ENCODE assay signal across 1 cellular context in genomic region chr14:49692895-49693737, GRCh38.
TF ChIP-seq lines count a peak whose summit lies in the region.

KLHDC1 (plus strand) TSS chr14:49693120; CDS start chr14:49693195, 75 bp downstream.

TF ChIP-seq in HepG2, 621 proteins besides CTCF, POLR2A, EP300 and RAD21 (continued from another document and continues in another):
- TF ChIP-seq ZNF574 (CRISPR knock-in tag; IDR thresholded peaks at IDR 0.05) (peak; percentile 77), ZNF281 (CRISPR knock-in tag; IDR thresholded peaks at IDR 0.05; ENCODE audit: borderline replicate concordance) (no peak), ZNF460 (CRISPR knock-in tag; IDR thresholded peaks at IDR 0.05; ENCODE audit: borderline replicate concordance) (no peak), TOE1 (CRISPR knock-in tag; IDR thresholded peaks at IDR 0.05) (no peak), HNRNPL (IDR thresholded peaks at IDR 0.05; ENCODE audit: low read depth, low read length) (no peak), THRA (CRISPR knock-in tag; IDR thresholded peaks at IDR 0.05; ENCODE audit: borderline replicate concordance) (no peak), ZNF660 (CRISPR knock-in tag; IDR thresholded peaks at IDR 0.05; ENCODE audit: borderline replicate concordance, low read depth) (no peak), AKAP8 (CRISPR knock-in tag; IDR thresholded peaks at IDR 0.05) (peak; percentile 78), BRD4 (CRISPR knock-in tag; IDR thresholded peaks at IDR 0.05) (peak; percentile 81), TRAFD1 (CRISPR knock-in tag; IDR thresholded peaks at IDR 0.05; ENCODE audit: borderline replicate concordance) (no peak), GATAD1 (CRISPR knock-in tag; IDR thresholded peaks at IDR 0.05) (peak; percentile 46; the same call in 1 of the 2 replicates), ZNF878 (CRISPR knock-in tag; IDR thresholded peaks at IDR 0.05) (no peak), RFX3 (CRISPR knock-in tag; IDR thresholded peaks at IDR 0.05) (no peak), ZNF616 (CRISPR knock-in tag; IDR thresholded peaks at IDR 0.05; ENCODE audit: low read depth) (0 out of 2 replicates have a peak, but pooled peaks have one; percentile 50), MEIS2 (CRISPR knock-in tag; IDR thresholded peaks at IDR 0.05) (no peak), ZNF275 (CRISPR knock-in tag; IDR thresholded peaks at IDR 0.05; ENCODE audit: borderline replicate concordance) (no peak), TSC22D2 (CRISPR knock-in tag; IDR thresholded peaks at IDR 0.05; ENCODE audit: borderline replicate concordance) (peak; percentile 82), ZC3H13 (CRISPR knock-in tag; IDR thresholded peaks at IDR 0.05) (peak; percentile 84), GLI4 (CRISPR knock-in tag; IDR thresholded peaks at IDR 0.05; ENCODE audit: borderline replicate concordance) (0 out of 2 replicates have a peak, but pooled peaks have one; percentile 45), HOXA9 (CRISPR knock-in tag; IDR thresholded peaks at IDR 0.05; ENCODE audit: borderline replicate concordance) (no peak; the same call in 1 of the 2 replicates), IKZF4 (CRISPR knock-in tag; IDR thresholded peaks at IDR 0.05; ENCODE audit: borderline replicate concordance, low read depth, not compliant biosample characterization) (peak; percentile 60), JARID2 (CRISPR knock-in tag; IDR thresholded peaks at IDR 0.05; ENCODE audit: insufficient replicate concordance) (no peak), HNRNPH1 (optimal IDR thresholded peaks at IDR 0.05; ENCODE audit: low read depth, low read length) (no peak), FIP1L1 (IDR thresholded peaks at IDR 0.05; ENCODE audit: borderline replicate concordance, insufficient read depth, low read depth, low read length) (no peak), SPEN (CRISPR knock-in tag; IDR thresholded peaks at IDR 0.05; ENCODE audit: low read depth) (peak; percentile 90), ZNF530 (CRISPR knock-in tag; IDR thresholded peaks at IDR 0.05; ENCODE audit: low read depth) (no peak), ZMAT3 (CRISPR knock-in tag; conservative IDR thresholded peaks at IDR 0.05) (peak; percentile 85), ZNF17 (CRISPR knock-in tag; IDR thresholded peaks at IDR 0.05) (no peak), PAWR (CRISPR knock-in tag; IDR thresholded peaks at IDR 0.05; ENCODE audit: borderline replicate concordance) (no peak), ZNF513 (CRISPR knock-in tag; conservative IDR thresholded peaks at IDR 0.05) (no peak), SRSF9 (IDR thresholded peaks at IDR 0.05; ENCODE audit: borderline replicate concordance, insufficient read depth, low read depth, low read length, poor library complexity, severe bottlenecking) (no peak), SNAPC2 (CRISPR knock-in tag; IDR thresholded peaks at IDR 0.05) (no peak), CBFB (CRISPR knock-in tag; IDR thresholded peaks at IDR 0.05) (no peak)
- TF ChIP-seq, protein P1, sequence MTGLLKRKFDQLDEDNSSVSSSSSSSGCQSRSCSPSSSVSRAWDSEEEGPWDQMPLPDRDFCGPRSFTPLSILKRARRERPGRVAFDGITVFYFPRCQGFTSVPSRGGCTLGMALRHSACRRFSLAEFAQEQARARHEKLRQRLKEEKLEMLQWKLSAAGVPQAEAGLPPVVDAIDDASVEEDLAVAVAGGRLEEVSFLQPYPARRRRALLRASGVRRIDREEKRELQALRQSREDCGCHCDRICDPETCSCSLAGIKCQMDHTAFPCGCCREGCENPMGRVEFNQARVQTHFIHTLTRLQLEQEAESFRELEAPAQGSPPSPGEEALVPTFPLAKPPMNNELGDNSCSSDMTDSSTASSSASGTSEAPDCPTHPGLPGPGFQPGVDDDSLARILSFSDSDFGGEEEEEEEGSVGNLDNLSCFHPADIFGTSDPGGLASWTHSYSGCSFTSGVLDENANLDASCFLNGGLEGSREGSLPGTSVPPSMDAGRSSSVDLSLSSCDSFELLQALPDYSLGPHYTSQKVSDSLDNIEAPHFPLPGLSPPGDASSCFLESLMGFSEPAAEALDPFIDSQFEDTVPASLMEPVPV (CRISPR knock-in tag; IDR thresholded peaks at IDR 0.05) = peak; percentile 86; the same call in 1 of the 2 replicates
- TF ChIP-seq, protein P2, sequence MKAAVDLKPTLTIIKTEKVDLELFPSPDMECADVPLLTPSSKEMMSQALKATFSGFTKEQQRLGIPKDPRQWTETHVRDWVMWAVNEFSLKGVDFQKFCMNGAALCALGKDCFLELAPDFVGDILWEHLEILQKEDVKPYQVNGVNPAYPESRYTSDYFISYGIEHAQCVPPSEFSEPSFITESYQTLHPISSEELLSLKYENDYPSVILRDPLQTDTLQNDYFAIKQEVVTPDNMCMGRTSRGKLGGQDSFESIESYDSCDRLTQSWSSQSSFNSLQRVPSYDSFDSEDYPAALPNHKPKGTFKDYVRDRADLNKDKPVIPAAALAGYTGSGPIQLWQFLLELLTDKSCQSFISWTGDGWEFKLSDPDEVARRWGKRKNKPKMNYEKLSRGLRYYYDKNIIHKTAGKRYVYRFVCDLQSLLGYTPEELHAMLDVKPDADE (CRISPR knock-in tag; IDR thresholded peaks at IDR 0.05) = no peak
- TF ChIP-seq, protein P3, sequence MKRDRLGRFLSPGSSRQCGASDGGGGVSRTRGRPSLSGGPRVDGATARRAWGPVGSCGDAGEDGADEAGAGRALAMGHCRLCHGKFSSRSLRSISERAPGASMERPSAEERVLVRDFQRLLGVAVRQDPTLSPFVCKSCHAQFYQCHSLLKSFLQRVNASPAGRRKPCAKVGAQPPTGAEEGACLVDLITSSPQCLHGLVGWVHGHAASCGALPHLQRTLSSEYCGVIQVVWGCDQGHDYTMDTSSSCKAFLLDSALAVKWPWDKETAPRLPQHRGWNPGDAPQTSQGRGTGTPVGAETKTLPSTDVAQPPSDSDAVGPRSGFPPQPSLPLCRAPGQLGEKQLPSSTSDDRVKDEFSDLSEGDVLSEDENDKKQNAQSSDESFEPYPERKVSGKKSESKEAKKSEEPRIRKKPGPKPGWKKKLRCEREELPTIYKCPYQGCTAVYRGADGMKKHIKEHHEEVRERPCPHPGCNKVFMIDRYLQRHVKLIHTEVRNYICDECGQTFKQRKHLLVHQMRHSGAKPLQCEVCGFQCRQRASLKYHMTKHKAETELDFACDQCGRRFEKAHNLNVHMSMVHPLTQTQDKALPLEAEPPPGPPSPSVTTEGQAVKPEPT (CRISPR knock-in tag; IDR thresholded peaks at IDR 0.05; ENCODE audit: low read depth) = 0 out of 2 replicates have a peak, but pooled peaks have one; percentile 57
- TF ChIP-seq, protein P4, sequence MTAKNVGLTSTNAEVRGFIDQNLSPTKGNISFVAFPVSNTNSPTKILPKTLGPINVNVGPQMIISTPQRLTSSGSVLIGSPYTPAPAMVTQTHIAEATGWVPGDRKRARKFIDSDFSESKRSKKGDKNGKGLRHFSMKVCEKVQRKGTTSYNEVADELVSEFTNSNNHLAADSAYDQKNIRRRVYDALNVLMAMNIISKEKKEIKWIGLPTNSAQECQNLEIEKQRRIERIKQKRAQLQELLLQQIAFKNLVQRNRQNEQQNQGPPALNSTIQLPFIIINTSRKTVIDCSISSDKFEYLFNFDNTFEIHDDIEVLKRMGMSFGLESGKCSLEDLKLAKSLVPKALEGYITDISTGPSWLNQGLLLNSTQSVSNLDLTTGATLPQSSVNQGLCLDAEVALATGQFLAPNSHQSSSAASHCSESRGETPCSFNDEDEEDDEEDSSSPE (CRISPR knock-in tag; IDR thresholded peaks at IDR 0.05) = peak; percentile 47
